ENCODE assay signal across 25 cellular contexts in the genomic region with DNA sequence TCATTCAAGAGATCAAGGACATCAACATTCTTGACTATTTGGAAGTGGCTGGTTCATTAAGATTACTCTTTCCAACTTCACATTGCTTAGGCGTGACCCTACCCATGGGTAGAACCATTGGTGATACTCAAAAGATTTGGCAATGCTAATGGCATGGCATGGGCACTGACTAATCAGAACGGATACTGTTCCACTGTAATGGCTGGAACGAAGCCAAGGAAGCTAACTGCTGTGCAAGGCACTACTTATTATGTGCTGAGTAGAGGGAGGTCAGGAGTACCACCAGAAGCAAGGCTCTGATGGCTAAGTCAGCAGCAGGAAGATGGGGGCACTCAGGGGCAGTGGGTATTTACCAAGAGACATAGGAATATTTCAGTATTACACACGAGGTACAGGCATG. TPM values are rescaled to one million over a fixed set of nuclear protein-coding genes. Genes with fewer than 3 reads are reported as not detected.
DNase-seq lines count a peak whose midpoint lies in the region; ATAC-seq and TF ChIP-seq lines count a peak whose summit lies in the region.
"Had no signal": no experiment of that assay in that cellular context is flagged by ENCODE, and none has a peak within 500 bp of the region (broad histone marks: within the 10 kb centered on the region; RNA-seq: fewer than 3 reads in every experiment).

No MANE protein-coding gene starts in this region.

- POLR2A ChIA-PET in CD4-positive, alpha-beta T cell (lab: Charles Lee), result no interaction called here

- H3K4me3 Mint-ChIP-seq in CD4-positive, alpha-beta T cell, result no peak overlapping the region
- no peak overlapping the region for H3K4me3 Mint-ChIP-seq in activated T-helper 1 cell treated with anti-CD3 and anti-CD28 coated beads, Interleukin-12 subunit alpha, Interleukin-12 subunit beta, Interleukin-2, Interleukin-4 antibody, amounts not matched to agents 30 ng/mL and 10 ng/mL and 1 ng/mL, durations not matched to agents 14 hours and 24 hours and 36 hours
- H3K4me3 Mint-ChIP-seq: activated CD4-positive, alpha-beta T cell treated with anti-CD3 and anti-CD28 coated beads, Interleukin-2, amount 10 ng/mL, durations not matched to agents 7 days and 5 days; CD8-positive, alpha-beta T cell had no signal

- no peaks in the 10 kb centered on the region for H3K27me3 Mint-ChIP-seq in CD4-positive, alpha-beta T cell
- no peaks in the 10 kb centered on the region for H3K27me3 Mint-ChIP-seq in activated T-helper 1 cell treated with anti-CD3 and anti-CD28 coated beads, Interleukin-12 subunit alpha, Interleukin-12 subunit beta, Interleukin-2, Interleukin-4 antibody, amounts not matched to agents 30 ng/mL and 10 ng/mL and 1 ng/mL, durations not matched to agents 14 hours and 24 hours and 36 hours (ENCODE audit: insufficient read depth)

- CTCF ChIA-PET in CD4-positive, alpha-beta T cell (lab: Charles Lee), result no interaction called here

- TF ChIP-seq CTCF in BE2C (IDR thresholded peaks at IDR 0.05; ENCODE audit: low read depth, low read length) (no peak), epithelial cell of esophagus (IDR thresholded peaks at IDR 0.05; ENCODE audit: insufficient read depth, low read depth, low read length, missing control alignments) (no peak)
- TF ChIP-seq CTCF in CD4-positive, alpha-beta T cell (IDR thresholded peaks at IDR 0.05), result no peak

- no peak overlapping the region for H3K4me3 ChIP-seq in BE2C (ENCODE audit: low read depth, low read length)
- H3K4me3 ChIP-seq in epithelial cell of esophagus (ENCODE audit: low read length), result no peak overlapping the region
- H3K4me3 ChIP-seq: body of pancreas, HAP-1, hepatocyte, spleen had no signal

- intact Hi-C loops in CD4-positive, alpha-beta T cell (cut with DNase I, micrococcal nuclease), result no loop called here
- intact Hi-C loops in activated T-helper 1 cell treated with anti-CD3 and anti-CD28 coated beads, Interleukin-12 subunit alpha, Interleukin-12 subunit beta, Interleukin-2, Interleukin-4 antibody, amounts not matched to agents 30 ng/mL and 10 ng/mL and 1 ng/mL, durations not matched to agents 14 hours and 24 hours and 36 hours (cut with micrococcal nuclease), result no loop called here

- no peak overlapping the region for H3K27ac ChIP-seq in CD4-positive, alpha-beta T cell (ENCODE audit: low read depth, low read length)
- H3K27ac ChIP-seq: body of pancreas, hepatocyte, spleen had no signal

- no peaks in the 10 kb centered on the region for H3K4me1 Mint-ChIP-seq in CD4-positive, alpha-beta T cell (ENCODE audit: low read depth)
- no peaks in the 10 kb centered on the region for H3K4me1 Mint-ChIP-seq in activated T-helper 1 cell treated with anti-CD3 and anti-CD28 coated beads, Interleukin-12 subunit alpha, Interleukin-12 subunit beta, Interleukin-2, Interleukin-4 antibody, amounts not matched to agents 30 ng/mL and 10 ng/mL and 1 ng/mL, durations not matched to agents 14 hours and 24 hours and 36 hours (ENCODE audit: low read depth)
- H3K4me1 Mint-ChIP-seq: activated CD4-positive, alpha-beta T cell treated with anti-CD3 and anti-CD28 coated beads, Interleukin-2, amount 10 ng/mL, durations not matched to agents 7 days and 5 days had no signal

- H3K36me3 Mint-ChIP-seq in CD4-positive, alpha-beta T cell (ENCODE audit: low read depth), result no peaks in the 10 kb centered on the region
- no peaks in the 10 kb centered on the region for H3K36me3 Mint-ChIP-seq in activated T-helper 1 cell treated with anti-CD3 and anti-CD28 coated beads, Interleukin-12 subunit alpha, Interleukin-12 subunit beta, Interleukin-2, Interleukin-4 antibody, amounts not matched to agents 30 ng/mL and 10 ng/mL and 1 ng/mL, durations not matched to agents 14 hours and 24 hours and 36 hours (ENCODE audit: low read depth)
- H3K36me3 Mint-ChIP-seq: CD8-positive, alpha-beta T cell had no signal

- H3K27ac Mint-ChIP-seq in CD4-positive, alpha-beta T cell, result no peak overlapping the region
- H3K27ac Mint-ChIP-seq in activated T-helper 1 cell treated with anti-CD3 and anti-CD28 coated beads, Interleukin-12 subunit alpha, Interleukin-12 subunit beta, Interleukin-2, Interleukin-4 antibody, amounts not matched to agents 30 ng/mL and 10 ng/mL and 1 ng/mL, durations not matched to agents 14 hours and 24 hours and 36 hours, result no peak overlapping the region
- H3K27ac Mint-ChIP-seq: activated CD4-positive, alpha-beta T cell treated with anti-CD3 and anti-CD28 coated beads, Interleukin-2, amount 10 ng/mL, durations not matched to agents 7 days and 5 days; CD8-positive, alpha-beta T cell had no signal

- peak; percentile 75 for DNase-seq in BE2C
- peak; percentile 48 for DNase-seq in Daoy (ENCODE audit: low read depth)
- peak; percentile 62 for DNase-seq in NCI-H2227 (lab: John Stamatoyannopoulos, UW; ENCODE audit: unreplicated experiment)
- DNase-seq in epithelial cell of esophagus (ENCODE audit: low read depth), result peak; percentile 45
- no peak for DNase-seq in CD4-positive, alpha-beta T cell
- DNase-seq in activated T-helper 1 cell treated with anti-CD3 and anti-CD28 coated beads, Interleukin-12 subunit alpha, Interleukin-12 subunit beta, Interleukin-2, Interleukin-4 antibody, amounts not matched to agents 30 ng/mL and 10 ng/mL and 1 ng/mL, durations not matched to agents 14 hours and 24 hours and 36 hours (ENCODE audit: low spot score), result no peak
- no peak for DNase-seq in activated CD4-positive, alpha-beta T cell treated with anti-CD3 and anti-CD28 coated beads, Interleukin-2, amount 50 U/mL, for 1 hour
- DNase-seq: activated CD4-positive, alpha-beta T cell treated with anti-CD3 and anti-CD28 coated beads, Interleukin-2, amount 10 ng/mL, durations not matched to agents 7 days and 5 days; activated CD8-positive, alpha-beta memory T cell treated with anti-CD3 and anti-CD28 coated beads, Interleukin-2, amount 50 U/mL, for 4 hours; activated effector memory CD4-positive, alpha-beta T cell treated with Interleukin-2 at 50 U/mL for 16 hours; body of pancreas; CD8-positive, alpha-beta T cell; DMS79 treated with DMSO at 0.1 percent for 48 hours; MM.1S; NCI-H1694; NCI-H82; PC-3; SIG-M5; spleen; stimulated activated CD4-positive, alpha-beta T cell treated with anti-CD3 and anti-CD28 coated beads, Interleukin-4, amount 100 ng/mL, for 24 hours; trophoblast cell had no signal

- H3K4me1 ChIP-seq in BE2C, result peaks cover 5% of the 10 kb centered on the region
- H3K4me1 ChIP-seq: body of pancreas, HAP-1, spleen had no signal

- H3K27me3 ChIP-seq in BE2C, result no peaks in the 10 kb centered on the region
- no peaks in the 10 kb centered on the region for H3K27me3 ChIP-seq in CD4-positive, alpha-beta T cell (ENCODE audit: control insufficient read depth, insufficient read depth, low read length)
- H3K27me3 ChIP-seq: body of pancreas, hepatocyte, spleen had no signal

- H3K36me3 ChIP-seq in BE2C, result no peaks in the 10 kb centered on the region
- H3K36me3 ChIP-seq: HAP-1, spleen had no signal

- H3K9me3 ChIP-seq in BE2C, result no peaks in the 10 kb centered on the region
- H3K9me3 ChIP-seq in CD4-positive, alpha-beta T cell (ENCODE audit: control insufficient read depth, low read length), result no peaks in the 10 kb centered on the region
- H3K9me3 ChIP-seq: body of pancreas, HAP-1 had no signal

- no peaks in the 10 kb centered on the region for H3K9me3 Mint-ChIP-seq in CD4-positive, alpha-beta T cell
- H3K9me3 Mint-ChIP-seq in activated T-helper 1 cell treated with anti-CD3 and anti-CD28 coated beads, Interleukin-12 subunit alpha, Interleukin-12 subunit beta, Interleukin-2, Interleukin-4 antibody, amounts not matched to agents 30 ng/mL and 10 ng/mL and 1 ng/mL, durations not matched to agents 14 hours and 24 hours and 36 hours, result no peaks in the 10 kb centered on the region
- H3K9me3 Mint-ChIP-seq: activated CD4-positive, alpha-beta T cell treated with anti-CD3 and anti-CD28 coated beads, Interleukin-2, amount 10 ng/mL, durations not matched to agents 7 days and 5 days; CD8-positive, alpha-beta T cell had no signal

- ATAC-seq in GM21360 (IDR thresholded peaks at IDR 0.05; ENCODE audit: unreplicated experiment), result no peak
- no peak for ATAC-seq in CD4-positive, alpha-beta T cell (ENCODE audit: poor library complexity)
- ATAC-seq: body of pancreas; CD8-positive, alpha-beta T cell; PC-3 had no signal

RNA-seq across cellular contexts. Expression of a gene that starts 31.9 kb away (rescaled TPM):
- polyA plus RNA-seq in BE2C (2012; ENCODE audit: insufficient read depth, insufficient read length, low read depth), result 0.29 TPM
- total RNA-seq in Daoy (2014; rRNA removed; shearing (Covaris generic)), result 0.23 and 0.48 TPM in 2 replicates
- total RNA-seq in CD4-positive, alpha-beta T cell, result not detected
- not detected in 2 replicates for total RNA-seq in activated T-helper 1 cell treated with anti-CD3 and anti-CD28 coated beads, Interleukin-12 subunit alpha, Interleukin-12 subunit beta, Interleukin-2, Interleukin-4 antibody, amounts not matched to agents 30 ng/mL and 10 ng/mL and 1 ng/mL, durations not matched to agents 14 hours and 24 hours and 36 hours
- total RNA-seq: activated CD4-positive, alpha-beta T cell treated with anti-CD3 and anti-CD28 coated beads, Interleukin-2, amount 10 ng/mL, durations not matched to agents 7 days and 5 days; CD8-positive, alpha-beta T cell; T-helper 1 cell treated with Interleukin-12 subunit alpha and Interleukin-12 subunit beta and Interleukin-4 antibody, amounts not matched to agents 30 ng/mL and 1 ng/mL, for 36 hours had no signal

Comparison
In these comparisons a context has a peak if more than half of its experiments do, and no peak if none do; other contexts are left out.
1. DNase-seq: peak in BE2C (single experiment), Daoy (single experiment), NCI-H2227 (single experiment) and epithelial cell of esophagus (single experiment); none in CD4-positive, alpha-beta T cell (0 of 10), activated T-helper 1 cell treated with anti-CD3 and anti-CD28 coated beads, Interleukin-12 subunit alpha, Interleukin-12 subunit beta, Interleukin-2, Interleukin-4 antibody, amounts not matched to agents 30 ng/mL and 10 ng/mL and 1 ng/mL, durations not matched to agents 14 hours and 24 hours and 36 hours (single experiment) and activated CD4-positive, alpha-beta T cell treated with anti-CD3 and anti-CD28 coated beads, Interleukin-2, amount 50 U/mL, for 1 hour (single experiment).